In the genomic region with DNA sequence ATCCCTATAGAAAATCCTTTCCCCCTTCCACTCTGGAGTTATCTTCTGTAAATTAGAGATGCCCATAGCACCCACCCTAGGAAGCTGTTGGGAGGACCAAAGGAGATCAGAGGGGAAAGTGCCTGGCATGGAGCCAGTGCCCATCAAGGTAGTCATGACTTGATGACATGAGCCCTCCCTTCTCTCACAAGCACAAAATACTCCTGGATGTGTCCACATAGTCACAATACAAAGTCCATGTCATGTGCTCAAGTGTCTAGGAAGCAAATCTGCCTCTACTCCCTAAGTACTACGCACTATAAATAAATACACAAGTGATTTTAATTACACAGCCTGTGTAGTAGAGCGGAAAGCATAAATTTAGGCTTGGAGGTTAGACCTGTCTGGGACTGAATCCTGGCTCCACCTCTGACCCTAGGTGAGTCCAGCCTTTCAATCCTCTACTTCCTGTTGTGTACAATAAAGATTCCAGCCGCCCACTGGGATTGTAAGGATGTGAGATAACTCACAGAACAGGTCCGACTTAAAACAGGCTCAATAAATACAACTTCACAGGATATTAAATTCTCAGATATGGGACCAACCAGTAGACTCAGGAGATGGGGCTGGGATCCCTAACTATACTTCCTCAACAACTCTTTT, we compare ENCODE assay signal across 1 cellular context.
TF ChIP-seq lines count a peak whose summit lies in the region.

No MANE protein-coding gene starts in this region.

TF ChIP-seq in HepG2, 621 proteins besides CTCF, POLR2A, EP300 and RAD21:
- TF ChIP-seq MAFG (CRISPR knock-in tag; IDR thresholded peaks at IDR 0.05) (no peak), ELF3 (CRISPR knock-in tag; IDR thresholded peaks at IDR 0.05) (0 out of 2 replicates have a peak, but pooled peaks have one; percentile 27), NR2F6 (IDR thresholded peaks at IDR 0.05) (no peak), NR2F6 (CRISPR knock-in tag; IDR thresholded peaks at IDR 0.05) (0 out of 2 replicates have a peak, but pooled peaks have one; percentile 19), ZBTB40 (IDR thresholded peaks at IDR 0.05) (no peak), ZBTB40 (CRISPR knock-in tag; IDR thresholded peaks at IDR 0.05) (peak; percentile 59), ZNF253 (CRISPR knock-in tag; IDR thresholded peaks at IDR 0.05; ENCODE audit: borderline replicate concordance) (no peak), TEAD3 (CRISPR knock-in tag; optimal IDR thresholded peaks at IDR 0.05; ENCODE audit: borderline replicate concordance) (peak; percentile 6)
- TF ChIP-seq, protein P1, sequence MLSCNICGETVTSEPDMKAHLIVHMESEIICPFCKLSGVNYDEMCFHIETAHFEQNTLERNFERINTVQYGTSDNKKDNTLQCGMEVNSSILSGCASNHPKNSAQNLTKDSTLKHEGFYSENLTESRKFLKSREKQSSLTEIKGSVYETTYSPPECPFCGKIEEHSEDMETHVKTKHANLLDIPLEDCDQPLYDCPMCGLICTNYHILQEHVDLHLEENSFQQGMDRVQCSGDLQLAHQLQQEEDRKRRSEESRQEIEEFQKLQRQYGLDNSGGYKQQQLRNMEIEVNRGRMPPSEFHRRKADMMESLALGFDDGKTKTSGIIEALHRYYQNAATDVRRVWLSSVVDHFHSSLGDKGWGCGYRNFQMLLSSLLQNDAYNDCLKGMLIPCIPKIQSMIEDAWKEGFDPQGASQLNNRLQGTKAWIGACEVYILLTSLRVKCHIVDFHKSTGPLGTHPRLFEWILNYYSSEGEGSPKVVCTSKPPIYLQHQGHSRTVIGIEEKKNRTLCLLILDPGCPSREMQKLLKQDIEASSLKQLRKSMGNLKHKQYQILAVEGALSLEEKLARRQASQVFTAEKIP (CRISPR knock-in tag; IDR thresholded peaks at IDR 0.05; ENCODE audit: borderline replicate concordance): no peak
